Comparison of ENCODE assay signal across 30 cellular contexts in genomic region chr3:111156506-111156905, GRCh38.
"Had no signal": no experiment of that assay in that cellular context is flagged by ENCODE, and none has a peak within 500 bp of the region (broad histone marks: within the 10 kb centered on the region; RNA-seq: fewer than 3 reads in every experiment).

No MANE protein-coding gene starts in this region.

- H3K36me3 ChIP-seq: lower lobe of right lung, right lobe of liver, transverse colon had no signal

- H3K27me3 Mint-ChIP-seq: activated CD4-positive, alpha-beta memory T cell treated with anti-CD3 and anti-CD28 coated beads, Interleukin-2, amount 10 ng/mL, durations not matched to agents 7 days and 5 days; activated CD4-positive, alpha-beta T cell treated with anti-CD3 and anti-CD28 coated beads, Interleukin-2, amount 10 ng/mL, durations not matched to agents 7 days and 5 days; activated naive CD4-positive, alpha-beta T cell treated with anti-CD3 and anti-CD28 coated beads, Interleukin-2, amount 50 U/mL, for 24 hours; activated naive CD8-positive, alpha-beta T cell treated with anti-CD3 and anti-CD28 coated beads, Interleukin-2, amount 50 U/mL, for 24 hours; activated T-cell treated with anti-CD3 and anti-CD28 coated beads, Interleukin-2, amount 50 U/mL, for 24 hours; effector memory CD8-positive, alpha-beta T cell; T-helper 17 cell had no signal

- ATAC-seq: activated naive CD8-positive, alpha-beta T cell treated with anti-CD3 and anti-CD28 coated beads, Interleukin-2, amount 50 U/mL, for 24 hours; effector memory CD8-positive, alpha-beta T cell; left lobe of liver; lower lobe of right lung; mucosa of descending colon; right lobe of liver; stimulated activated naive CD8-positive, alpha-beta T cell treated with anti-CD3 and anti-CD28 coated beads, Interleukin-15, Interleukin-2, amounts not matched to agents 100 U/mL and 50 U/mL, for 24 hours; T-helper 17 cell had no signal

- H3K27ac Mint-ChIP-seq: activated CD4-positive, alpha-beta memory T cell treated with anti-CD3 and anti-CD28 coated beads, Interleukin-2, amount 10 ng/mL, durations not matched to agents 7 days and 5 days; activated CD4-positive, alpha-beta T cell treated with anti-CD3 and anti-CD28 coated beads, Interleukin-2, amount 10 ng/mL, durations not matched to agents 7 days and 5 days; activated naive CD4-positive, alpha-beta T cell treated with anti-CD3 and anti-CD28 coated beads, Interleukin-2, amount 50 U/mL, for 24 hours; activated naive CD8-positive, alpha-beta T cell treated with anti-CD3 and anti-CD28 coated beads, Interleukin-2, amount 50 U/mL, for 24 hours; activated T-cell treated with anti-CD3 and anti-CD28 coated beads, Interleukin-2, amount 50 U/mL, for 24 hours; effector memory CD8-positive, alpha-beta T cell; nephron; T-helper 17 cell had no signal

- H3K27me3 ChIP-seq: brain microvascular endothelial cell, right lobe of liver, testis, transverse colon had no signal

- H3K9me3 ChIP-seq: lower lobe of right lung, mucosa of descending colon, right lobe of liver, testis, transverse colon had no signal

- H3K4me3 Mint-ChIP-seq: activated CD4-positive, alpha-beta memory T cell treated with anti-CD3 and anti-CD28 coated beads, Interleukin-2, amount 10 ng/mL, durations not matched to agents 7 days and 5 days; activated CD4-positive, alpha-beta T cell treated with anti-CD3 and anti-CD28 coated beads, Interleukin-2, amount 10 ng/mL, durations not matched to agents 7 days and 5 days; activated naive CD4-positive, alpha-beta T cell treated with anti-CD3 and anti-CD28 coated beads, Interleukin-2, amount 50 U/mL, for 24 hours; activated naive CD8-positive, alpha-beta T cell treated with anti-CD3 and anti-CD28 coated beads, Interleukin-2, amount 50 U/mL, for 24 hours; activated T-cell treated with anti-CD3 and anti-CD28 coated beads, Interleukin-2, amount 50 U/mL, for 24 hours; effector memory CD8-positive, alpha-beta T cell; nephron; T-helper 17 cell had no signal

- H3K27ac ChIP-seq: brain microvascular endothelial cell, lower lobe of right lung, right lobe of liver, skin epidermis, testis, transverse colon had no signal

- H3K36me3 Mint-ChIP-seq: activated naive CD4-positive, alpha-beta T cell treated with anti-CD3 and anti-CD28 coated beads, Interleukin-2, amount 50 U/mL, for 24 hours had no signal

- H3K4me1 Mint-ChIP-seq: activated CD4-positive, alpha-beta memory T cell treated with anti-CD3 and anti-CD28 coated beads, Interleukin-2, amount 10 ng/mL, durations not matched to agents 7 days and 5 days; activated CD4-positive, alpha-beta T cell treated with anti-CD3 and anti-CD28 coated beads, Interleukin-2, amount 10 ng/mL, durations not matched to agents 7 days and 5 days; activated naive CD4-positive, alpha-beta T cell treated with anti-CD3 and anti-CD28 coated beads, Interleukin-2, amount 50 U/mL, for 24 hours; nephron; T-helper 17 cell had no signal

- H3K9me3 Mint-ChIP-seq: activated CD4-positive, alpha-beta memory T cell treated with anti-CD3 and anti-CD28 coated beads, Interleukin-2, amount 10 ng/mL, durations not matched to agents 7 days and 5 days; activated naive CD4-positive, alpha-beta T cell treated with anti-CD3 and anti-CD28 coated beads, Interleukin-2, amount 50 U/mL, for 24 hours; activated T-cell treated with anti-CD3 and anti-CD28 coated beads, Interleukin-2, amount 50 U/mL, for 24 hours; effector memory CD8-positive, alpha-beta T cell; nephron had no signal

- H3K4me1 ChIP-seq: lower lobe of right lung, right lobe of liver, testis, transverse colon had no signal

- DNase-seq: activated CD4-positive, alpha-beta memory T cell treated with anti-CD3 and anti-CD28 coated beads, Interleukin-2, amount 10 ng/mL, durations not matched to agents 7 days and 5 days; activated CD4-positive, alpha-beta T cell treated with anti-CD3 and anti-CD28 coated beads for 1 hour; activated CD4-positive, alpha-beta T cell treated with anti-CD3 and anti-CD28 coated beads, Interleukin-2, amount 10 ng/mL, durations not matched to agents 7 days and 5 days; activated CD8-positive, alpha-beta memory T cell treated with anti-CD3 and anti-CD28 coated beads, Interleukin-2, amount 50 U/mL, for 48 hours; activated gamma-delta T cell treated with Interleukin-2 at 50 U/mL for 16 hours; activated naive CD8-positive, alpha-beta T cell treated with anti-CD3 and anti-CD28 coated beads, Interleukin-2, amount 50 U/mL, for 24 hours; activated T-cell treated with anti-CD3 and anti-CD28 coated beads, Interleukin-2, amount 50 U/mL, for 24 hours; brain microvascular endothelial cell; cortex of kidney; effector memory CD8-positive, alpha-beta T cell; erythroblast; foreskin fibroblast; head of caudate nucleus; hypothalamus; kidney glomerular epithelial cell; lower lobe of right lung; mucosa of descending colon; posterior cingulate gyrus; right lobe of liver; stimulated activated CD4-positive, alpha-beta T cell treated with anti-CD3 and anti-CD28 coated beads, Interleukin-12 subunit alpha, Interleukin-12 subunit beta, amount 100 ng/mL, for 4 hours; stimulated activated CD4-positive, alpha-beta T cell treated with anti-CD3 and anti-CD28 coated beads, Interleukin-4, amount 100 ng/mL, for 1 hour; stimulated activated naive CD8-positive, alpha-beta T cell treated with anti-CD3 and anti-CD28 coated beads, Interleukin-15, Interleukin-2, amounts not matched to agents 100 U/mL and 50 U/mL, for 24 hours; SW 1271; T-helper 17 cell; testis; transverse colon had no signal

- H3K4me3 ChIP-seq: lower lobe of right lung, mucosa of descending colon, right lobe of liver, skin epidermis, testis, transverse colon had no signal
